1 cellular context compared by ENCODE assay signal in genomic region chr5:157993201-157993600, GRCh38.
TF ChIP-seq lines count a peak whose summit lies in the region.

No MANE protein-coding gene starts in this region.

TF ChIP-seq in GM23338, 12 proteins besides CTCF, POLR2A, EP300 and RAD21 (continued from another document):
- no peak for TF ChIP-seq ZNF462 (CRISPR knock-in tag; IDR thresholded peaks at IDR 0.05)
- TF ChIP-seq ZNF331 (CRISPR knock-in tag; IDR thresholded peaks at IDR 0.05; ENCODE audit: low read depth) = no peak
- no peak for TF ChIP-seq NANOG (IDR thresholded peaks at IDR 0.05; ENCODE audit: borderline replicate concordance)
TF ChIP-seq in GM23338: peak in this region for 0.
